37 cellular contexts compared by ENCODE assay signal in the genomic region with DNA sequence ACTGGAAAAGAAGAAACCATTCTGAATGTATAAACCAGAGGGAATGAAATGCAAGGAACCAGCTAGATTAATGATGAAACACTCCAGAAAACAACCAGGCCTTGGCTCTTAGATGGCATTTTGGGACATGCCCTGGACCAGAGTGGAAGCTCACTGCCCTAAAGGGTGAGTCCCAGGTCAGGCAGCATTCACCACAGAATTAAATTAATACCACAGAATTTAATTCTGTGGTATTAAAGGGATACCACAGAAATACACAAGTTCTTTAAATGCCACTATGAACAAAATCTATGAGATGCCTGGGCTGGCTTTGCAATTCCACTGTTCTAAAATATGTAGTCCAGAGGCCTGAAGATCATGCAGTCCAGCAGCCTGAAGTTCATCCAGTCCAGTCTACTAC.
"Had no signal": no experiment of that assay in that cellular context is flagged by ENCODE, and none has a peak within 500 bp of the region (broad histone marks: within the 10 kb centered on the region; RNA-seq: fewer than 3 reads in every experiment).

No MANE protein-coding gene starts in this region.

- H3K9ac ChIP-seq: SK-N-SH had no signal

- H3K4me2 ChIP-seq: SK-N-SH had no signal

- H3K36me3 Mint-ChIP-seq: activated naive CD8-positive, alpha-beta T cell; brain had no signal

- H3K4me1 ChIP-seq: Peyer's patch, SJSA1 had no signal

- H3K4me3 ChIP-seq: Peyer's patch, SJSA1 had no signal

- H3K4me3 Mint-ChIP-seq: activated CD4-positive, alpha-beta T cell treated with anti-CD3 and anti-CD28 coated beads, Interleukin-2, amount 10 ng/mL, durations not matched to agents 24 days and 14 days; activated CD8-positive, alpha-beta T cell treated with anti-CD3 and anti-CD28 coated beads for 36 hours; activated naive CD8-positive, alpha-beta T cell; activated naive CD8-positive, alpha-beta T cell treated with anti-CD3 and anti-CD28 coated beads, Interleukin-2, amount 50 U/mL, for 24 hours; activated T-cell treated with anti-CD3 and anti-CD28 coated beads, Interleukin-2, amount 50 U/mL, for 24 hours; brain; T-helper 1 cell treated with Interleukin-12 subunit alpha and Interleukin-12 subunit beta and Interleukin-4 antibody, amounts not matched to agents 30 μg/mL and 1 μg/mL, for 36 hours; T-helper 2 cell treated with Interferon-gamma antibody and Interleukin-4, amounts not matched to agents 5 μg/mL and 100 μg/mL, for 36 hours had no signal

- FAIRE-seq: bronchial epithelial cell, TTC549 had no signal

- H3K9me3 ChIP-seq: Peyer's patch, SJSA1, SK-N-SH had no signal

- H3K36me3 ChIP-seq: Peyer's patch, SJSA1 had no signal

- DNase-seq: activated CD4-positive, alpha-beta T cell treated with anti-CD3 and anti-CD28 coated beads, Interleukin-2, amount 10 ng/mL, durations not matched to agents 24 days and 14 days; activated CD4-positive, alpha-beta T cell treated with anti-CD3 and anti-CD28 coated beads, Interleukin-2, amount 50 U/mL, for 4 hours; activated CD8-positive, alpha-beta T cell treated with anti-CD3 and anti-CD28 coated beads for 36 hours; activated gamma-delta T cell; activated naive CD4-positive, alpha-beta T cell treated with Interleukin-2 at 50 U/mL for 16 hours; activated naive CD8-positive, alpha-beta T cell treated with anti-CD3 and anti-CD28 coated beads, Interleukin-2, amount 50 U/mL, for 24 hours; activated T-cell treated with anti-CD3 and anti-CD28 coated beads, Interleukin-2, amount 50 U/mL, for 24 hours; amniotic stem cell; aorta; central memory CD4-positive, alpha-beta T cell; Kasumi-1; KG1; NCI-H1092 treated with DMSO at 0.1 percent for 48 hours; NCI-H1417; NCI-H146; NCI-H187; NCI-H2029 treated with DMSO at 0.1 percent for 48 hours; NCI-H2107; NCI-H2171; NCI-H2227 treated with DMSO at 0.1 percent for 48 hours; NCI-H446; NCI-H524; NCI-H69; NK-92 treated with Interleukin-12 subunit alpha and Interleukin-12 subunit beta, amount 100 ng/mL, for 24 hours; PC-3; Peyer's patch; RPMI8226; SHP77 treated with DMSO at 0.1 percent for 48 hours; SK-N-SH had no signal

- H3K4me1 Mint-ChIP-seq: activated CD4-positive, alpha-beta T cell treated with anti-CD3 and anti-CD28 coated beads, Interleukin-2, amount 10 ng/mL, durations not matched to agents 24 days and 14 days; activated naive CD8-positive, alpha-beta T cell treated with anti-CD3 and anti-CD28 coated beads, Interleukin-2, amount 50 U/mL, for 24 hours; brain had no signal

- H3K27ac ChIP-seq: Peyer's patch, SJSA1 had no signal

- H3K27me3 Mint-ChIP-seq: activated CD4-positive, alpha-beta T cell treated with anti-CD3 and anti-CD28 coated beads, Interleukin-2, amount 10 ng/mL, durations not matched to agents 24 days and 14 days; activated CD8-positive, alpha-beta T cell treated with anti-CD3 and anti-CD28 coated beads for 36 hours; activated naive CD8-positive, alpha-beta T cell; activated naive CD8-positive, alpha-beta T cell treated with anti-CD3 and anti-CD28 coated beads, Interleukin-2, amount 50 U/mL, for 24 hours; activated T-cell treated with anti-CD3 and anti-CD28 coated beads, Interleukin-2, amount 50 U/mL, for 24 hours; brain had no signal

- H3K27ac Mint-ChIP-seq: activated CD4-positive, alpha-beta T cell treated with anti-CD3 and anti-CD28 coated beads, Interleukin-2, amount 10 ng/mL, durations not matched to agents 24 days and 14 days; activated CD8-positive, alpha-beta T cell treated with anti-CD3 and anti-CD28 coated beads for 36 hours; activated naive CD8-positive, alpha-beta T cell; activated naive CD8-positive, alpha-beta T cell treated with anti-CD3 and anti-CD28 coated beads, Interleukin-2, amount 50 U/mL, for 24 hours; activated T-cell treated with anti-CD3 and anti-CD28 coated beads, Interleukin-2, amount 50 U/mL, for 24 hours; activated T-helper 2 cell treated with anti-CD3 and anti-CD28 coated beads, Interferon-gamma antibody, Interleukin-2, Interleukin-4, amounts not matched to agents 10 μg/mL and 5 μg/mL and 100 μg/mL, durations not matched to agents 14 hours and 24 hours and 36 hours; brain; T-helper 1 cell treated with Interleukin-12 subunit alpha and Interleukin-12 subunit beta and Interleukin-4 antibody, amounts not matched to agents 30 μg/mL and 1 μg/mL, for 36 hours; T-helper 2 cell treated with Interferon-gamma antibody and Interleukin-4, amounts not matched to agents 5 μg/mL and 100 μg/mL, for 36 hours had no signal

- H3K27me3 ChIP-seq: Peyer's patch, SJSA1 had no signal

- ATAC-seq: activated CD8-positive, alpha-beta T cell treated with anti-CD3 and anti-CD28 coated beads for 36 hours; activated naive CD8-positive, alpha-beta T cell treated with anti-CD3 and anti-CD28 coated beads, Interleukin-2, amount 50 U/mL, for 24 hours; PC-3 had no signal

- H3K9me3 Mint-ChIP-seq: activated CD4-positive, alpha-beta T cell treated with anti-CD3 and anti-CD28 coated beads, Interleukin-2, amount 10 ng/mL, durations not matched to agents 24 days and 14 days; activated CD8-positive, alpha-beta T cell treated with anti-CD3 and anti-CD28 coated beads for 36 hours; activated naive CD8-positive, alpha-beta T cell treated with anti-CD3 and anti-CD28 coated beads, Interleukin-2, amount 50 U/mL, for 24 hours; activated T-cell treated with anti-CD3 and anti-CD28 coated beads, Interleukin-2, amount 50 U/mL, for 24 hours; activated T-helper 2 cell treated with anti-CD3 and anti-CD28 coated beads, Interferon-gamma antibody, Interleukin-2, Interleukin-4, amounts not matched to agents 10 μg/mL and 5 μg/mL and 100 μg/mL, durations not matched to agents 14 hours and 24 hours and 36 hours; brain; T-helper 1 cell treated with Interleukin-12 subunit alpha and Interleukin-12 subunit beta and Interleukin-4 antibody, amounts not matched to agents 30 μg/mL and 1 μg/mL, for 36 hours; T-helper 2 cell treated with Interferon-gamma antibody and Interleukin-4, amounts not matched to agents 5 μg/mL and 100 μg/mL, for 36 hours had no signal
